Comparison of ENCODE assay signal across 6 cellular contexts in genomic region chr1:1470626-1471388, GRCh38. TPM values are rescaled to one million over a fixed set of nuclear protein-coding genes. Genes with fewer than 3 reads are reported as not detected.
DNase-seq lines count a peak whose midpoint lies in the region; ATAC-seq and TF ChIP-seq lines count a peak whose summit lies in the region.

No MANE protein-coding gene starts in this region.

- H3K27ac ChIP-seq in heart left ventricle: peak overlapping the region; percentile 63 to 93 (median 86)

- TF ChIP-seq CTCF in heart left ventricle (IDR thresholded peaks at IDR 0.05): no peak

- 16 to 23% (median 18%) methylated on average over 15 to 16 of the region's 16 CpGs for WGBS in heart left ventricle, 4 donors

- ATAC-seq in heart left ventricle: no peak

- no peaks in the 10 kb centered on the region for H3K36me3 ChIP-seq in heart left ventricle
- H3K36me3 ChIP-seq in endocrine pancreas (ENCODE audit: control insufficient read depth, insufficient read depth, low read length): no peaks in the 10 kb centered on the region

- H3K9me3 ChIP-seq in heart left ventricle (no peaks in the 10 kb centered on the region), endocrine pancreas (ENCODE audit: control insufficient read depth, low read length) (no peaks in the 10 kb centered on the region)

- intact Hi-C loops in heart left ventricle (cut with DNase I): no loop called here
- intact Hi-C loops in cardiac septum (cut with DNase I): loop anchor here (2.0 kb wide), 2 partner anchors 40 to 70 kb away; no protein-coding TSS in a partner anchor

- peaks cover 0 to 26% (median 18%) of the 10 kb centered on the region in 12 donors for H3K4me1 ChIP-seq in heart left ventricle
- H3K4me1 ChIP-seq in endocrine pancreas (ENCODE audit: control insufficient read depth, insufficient read depth, low read length): no peaks in the 10 kb centered on the region

- H3K27me3 ChIP-seq in heart left ventricle (no peaks in the 10 kb centered on the region), endocrine pancreas (ENCODE audit: control insufficient read depth, insufficient read depth, low read length) (no peaks in the 10 kb centered on the region)

- DNase-seq in heart left ventricle (no peak), cardiac septum (ENCODE audit: low spot score) (no peak), skeletal muscle cell (ENCODE audit: low read depth) (no peak), NCI-H2107 treated with DMSO at 0.1 percent for 48 hours (lab: John Stamatoyannopoulos, UW; ENCODE audit: unreplicated experiment) (no peak)
- no peak for DNase-seq in stimulated activated CD4-positive, alpha-beta T cell treated with anti-CD3 and anti-CD28 coated beads, Interleukin-12 subunit alpha, Interleukin-12 subunit beta, amount 100 ng/mL, for 4 hours

- H3K4me3 ChIP-seq in heart left ventricle (peak overlapping the region; percentile 60 to 97 (median 86)), endocrine pancreas (ENCODE audit: control insufficient read depth, insufficient read depth, low read length) (peak overlapping the region; percentile 82), skeletal muscle cell (ENCODE audit: low read depth, low read length) (peak overlapping the region; percentile 77)

- TF ChIP-seq POLR2A in heart left ventricle (IDR thresholded peaks at IDR 0.05): no peak

- peak overlapping the region; percentile 77 for H3K9ac ChIP-seq in endocrine pancreas (ENCODE audit: control insufficient read depth, insufficient read depth, low read length)

RNA-seq across cellular contexts. Expression of gene ATAD3B, which starts 0.8 kb away (rescaled TPM):
- 10 to 100 TPM in 2 of 9 donors, 1 to 10 TPM in 7; 2.2 to 12.1 (median 5.8) TPM for total RNA-seq in heart left ventricle
- polyA plus RNA-seq in heart left ventricle: 10 to 100 TPM; 11.0 to 15.6 TPM
- total RNA-seq in cardiac septum: 13.7 TPM

RNA-seq across cellular contexts. Expression of gene ATAD3C, which starts 21.3 kb away (rescaled TPM):
- 1 to 10 TPM in 3 of 9 donors, under 1 TPM in 4, not detected in 2; 0.12 to 3.4 (median 0.60) TPM for total RNA-seq in heart left ventricle
- polyA plus RNA-seq in heart left ventricle: under 1 TPM; 0.49 to 0.53 TPM
- total RNA-seq in cardiac septum: 0.51 TPM

RNA-seq across cellular contexts. Expression of gene VWA1, which starts 35.3 kb away (rescaled TPM):
- total RNA-seq in heart left ventricle (10 to 100 TPM; 11.0 to 49.5 (median 18.8) TPM), cardiac septum (35.3 TPM)
- polyA plus RNA-seq in heart left ventricle: 10 to 100 TPM in 1 of 2 donors, 1 to 10 TPM in 1; 7.0 to 13.2 TPM

RNA-seq across cellular contexts. Expression of gene ATAD3A, which starts 41.2 kb away (rescaled TPM):
- total RNA-seq in heart left ventricle: 10 to 100 TPM; 11.3 to 25.3 (median 18.1) TPM
- 10 to 100 TPM; 21.5 to 49.5 TPM for polyA plus RNA-seq in heart left ventricle
- total RNA-seq in cardiac septum: 13.7 TPM

RNA-seq across cellular contexts. Expression of gene ANKRD65, which starts 49.7 kb away (rescaled TPM):
- total RNA-seq in heart left ventricle (1 to 10 TPM in 8 of 9 donors, under 1 TPM in 1; 0.58 to 4.0 (median 1.3) TPM), cardiac septum (1.8 TPM)
- polyA plus RNA-seq in heart left ventricle: 1 to 10 TPM in 1 of 2 donors, under 1 TPM in 1; 0.86 to 1.5 TPM
